Comparison of ENCODE assay signal across 27 cellular contexts in the genomic region with DNA sequence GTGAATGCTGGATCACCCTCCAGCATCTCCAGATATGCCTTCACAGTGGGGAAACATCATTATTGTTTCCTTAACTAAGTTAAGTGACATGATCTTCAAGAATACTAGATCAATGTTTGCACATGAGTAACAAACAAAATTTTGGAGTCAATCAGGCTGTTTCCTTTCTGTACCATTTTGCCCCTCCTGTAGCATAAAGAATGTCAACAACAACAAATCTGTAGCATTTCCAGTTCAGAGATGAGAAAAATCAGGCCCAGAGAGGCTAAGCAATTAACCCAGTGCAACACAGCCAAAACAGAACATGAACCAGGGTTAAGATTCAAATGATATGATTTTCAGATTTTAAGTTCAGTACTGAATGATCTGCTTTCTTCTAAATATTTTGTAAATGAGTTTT. TPM values are rescaled to one million over a fixed set of nuclear protein-coding genes. Genes with fewer than 3 reads are reported as not detected.
A peak's percentile ranks its signal among the peaks of the same experiment; 100 is the strongest.
DNase-seq lines count a peak whose midpoint lies in the region; ATAC-seq, FAIRE-seq and TF ChIP-seq lines count a peak whose summit lies in the region.
"Had no signal": no experiment of that assay in that cellular context is flagged by ENCODE, and none has a peak within 500 bp of the region (broad histone marks: within the 10 kb centered on the region; RNA-seq: fewer than 3 reads in every experiment).

No MANE protein-coding gene starts in this region.

- TF ChIP-seq EP300 in H1 (IDR thresholded peaks at IDR 0.05; ENCODE audit: borderline replicate concordance in 1 of 2, low read depth in 2 of 2, low read length in 2 of 2), result no peak

- H2AK5ac ChIP-seq in H1 (ENCODE audit: low read depth, low read length), result no peak overlapping the region

- H3K18ac ChIP-seq in H1 (ENCODE audit: extremely low read depth, low read length), result no peak overlapping the region

- H2BK5ac ChIP-seq in H1 (ENCODE audit: low read depth, low read length), result no peak overlapping the region

- H2BK15ac ChIP-seq in H1 (ENCODE audit: low read length), result no peak overlapping the region

- H2AFZ ChIP-seq in H1 (ENCODE audit: low read length), result no peak overlapping the region

- no peak for TF ChIP-seq POLR2A in H1 (IDR thresholded peaks at IDR 0.05; ENCODE audit: control extremely low read depth in 1 of 2, low read depth in 2 of 2, low read length in 2 of 2)

- no peak overlapping the region for H2BK12ac ChIP-seq in H1 (ENCODE audit: low read depth, low read length)

- no peak for TF ChIP-seq CTCF in 22Rv1 (IDR thresholded peaks at IDR 0.05)
- TF ChIP-seq CTCF in WERI-Rb-1 (IDR thresholded peaks at IDR 0.05; ENCODE audit: low read depth, low read length), result no peak
- TF ChIP-seq CTCF in H1 (IDR thresholded peaks at IDR 0.05; ENCODE audit: control extremely low read depth in 1 of 3, insufficient read depth in 1 of 3, low read depth in 1 of 3, low read length in 3 of 3), result no peak

- DNase-seq in WERI-Rb-1 (no peak), H1 (ENCODE audit: low read depth in 1 of 2, low spot score in 2 of 2) (no peak), NCI-H1048 (lab: John Stamatoyannopoulos, UW) (no peak), SW480 (ENCODE audit: low spot score) (no peak)
- DNase-seq: 8988T; ACHN; BE2C; C1 segment of cervical spinal cord; CD4-positive, alpha-beta memory T cell; CD4-positive, CD25-positive, alpha-beta regulatory T cell; CD8-positive, alpha-beta memory T cell; COR-L47; DMS 273 treated with DMSO at 0.1 percent for 48 hours; DMS153; DMS53; DMS79 treated with DMSO at 0.1 percent for 48 hours; GF-D8 had no signal

- H2BK120ac ChIP-seq in H1 (replicated peaks; ENCODE audit: low read depth, low read length), result no peak overlapping the region

- H3K9me3 ChIP-seq in WERI-Rb-1 (ENCODE audit: severe bottlenecking) (no peaks in the 10 kb centered on the region), H1 (ENCODE audit: insufficient read depth in 2 of 2, low read depth in 1 of 2, low read length in 1 of 2) (no peaks in the 10 kb centered on the region)
- H3K9me3 ChIP-seq: BE2C had no signal

- no peaks in the 10 kb centered on the region; the same call in 1 of the 2 replicates for H3K23me2 ChIP-seq in H1 (ENCODE audit: low read depth, low read length)

- no peak overlapping the region for H2BK20ac ChIP-seq in H1 (ENCODE audit: low read length)

- H3K4me2 ChIP-seq in H1 (ENCODE audit: insufficient read depth in 1 of 2, low read depth in 2 of 2, low read length in 2 of 2), result no peak overlapping the region
- H3K4me2 ChIP-seq: BLaER1 had no signal

- CTCF ChIA-PET in H1 (lab: Charles Lee; ENCODE audit: partially characterized antibody), result no interaction called here

- H3K27ac ChIP-seq in 22Rv1, result peak overlapping the region; percentile 85
- H3K27ac ChIP-seq in WERI-Rb-1, result peak overlapping the region; percentile 94
- no peak overlapping the region for H3K27ac ChIP-seq in H1 (ENCODE audit: low read depth, low read length)
- H3K27ac ChIP-seq: BLaER1 had no signal

- H3K36me3 ChIP-seq in WERI-Rb-1 (peaks cover 23% of the 10 kb centered on the region), H1 (ENCODE audit: control insufficient read depth in 2 of 4, insufficient read depth in 4 of 4, low read length in 3 of 4) (no peaks in the 10 kb centered on the region)
- H3K36me3 ChIP-seq: BE2C, BLaER1 had no signal

- H4K5ac ChIP-seq in H1 (ENCODE audit: insufficient read length, low read depth, low read length), result no peak overlapping the region

- H3K56ac ChIP-seq in H1 (replicated peaks; ENCODE audit: insufficient read length, low read depth, low read length), result no peak overlapping the region

- H4K20me1 ChIP-seq in H1 (replicated peaks in 1 of 2; ENCODE audit: control insufficient read depth in 1 of 2, insufficient read depth in 2 of 2, low read length in 2 of 2), result no peaks in the 10 kb centered on the region
- H4K20me1 ChIP-seq: BLaER1 had no signal

- POLR2A ChIA-PET in H1 (lab: Charles Lee; ENCODE audit: partially characterized antibody), result no interaction called here

- H3K79me2 ChIP-seq in H1 (ENCODE audit: control insufficient read depth in 1 of 2, insufficient read depth in 2 of 2, low read length in 2 of 2), result no peaks in the 10 kb centered on the region

- H3K9ac ChIP-seq in H1 (replicated peaks in 1 of 4; ENCODE audit: extremely low read depth in 1 of 4, low read depth in 3 of 4, low read length in 3 of 4), result no peak overlapping the region
- H3K9ac ChIP-seq: BLaER1 had no signal

- FAIRE-seq in H1 (lab: Jason Lieb, UNC), result no peak
- FAIRE-seq: A204.1, G401.6, GM12891, GM19239 had no signal

- H3K14ac ChIP-seq in H1 (ENCODE audit: insufficient read length), result no peak overlapping the region

- H3K23ac ChIP-seq in H1 (ENCODE audit: insufficient read length), result no peak overlapping the region

- no peak overlapping the region for H3K4ac ChIP-seq in H1 (replicated peaks; ENCODE audit: insufficient read length, low read depth, low read length)

- H3K27me3 ChIP-seq in WERI-Rb-1 (ENCODE audit: insufficient read depth, low read depth, severe bottlenecking) (no peaks in the 10 kb centered on the region), H1 (replicated peaks in 1 of 4; ENCODE audit: control insufficient read depth in 3 of 4, extremely low read depth in 1 of 4, insufficient read depth in 3 of 4, low read length in 3 of 4) (no peaks in the 10 kb centered on the region)
- H3K27me3 ChIP-seq: BE2C, BLaER1 had no signal

- ATAC-seq in HG03378 (IDR thresholded peaks at IDR 0.05; ENCODE audit: unreplicated experiment), result no peak

- H4K91ac ChIP-seq in H1 (replicated peaks; ENCODE audit: insufficient read length, low read length), result no peak overlapping the region

- TF ChIP-seq RAD21 in H1 (IDR thresholded peaks at IDR 0.05 in 1 of 2, conservative IDR thresholded peaks at IDR 0.05 in 1 of 2; ENCODE audit: low read depth in 2 of 2, low read length in 2 of 2), result no peak

- H3K79me1 ChIP-seq in H1 (ENCODE audit: low read depth, low read length), result no peaks in the 10 kb centered on the region

- H3K4me1 ChIP-seq in H1 (replicated peaks in 1 of 4; ENCODE audit: control insufficient read depth in 3 of 4, insufficient read depth in 4 of 4, low read length in 3 of 4), result peaks cover 7 to 23% (median 20%) of the 10 kb centered on the region in 4 experiments
- H3K4me1 ChIP-seq: BLaER1 had no signal

- H4K8ac ChIP-seq in H1 (ENCODE audit: extremely low read depth, insufficient read depth, low read length), result no peak overlapping the region

- no peak overlapping the region for H3K4me3 ChIP-seq in WERI-Rb-1 (ENCODE audit: low read depth, low read length)
- H3K4me3 ChIP-seq in H1 (ENCODE audit: extremely low read depth in 1 of 4, insufficient read depth in 2 of 4, low read depth in 3 of 4, low read length in 4 of 4), result no peak overlapping the region
- H3K4me3 ChIP-seq: BLaER1 had no signal

TF ChIP-seq in H1, 55 proteins besides CTCF, POLR2A, EP300 and RAD21:
- peak in 1 of 2 experiments; percentile 51; a peak in 1 of 4 replicates for TF ChIP-seq HDAC2 (IDR thresholded peaks at IDR 0.05; ENCODE audit: borderline replicate concordance in 1 of 2, low read depth in 2 of 2, low read length in 2 of 2)
- peak; percentile 75 for TF ChIP-seq KDM1A (IDR thresholded peaks at IDR 0.05; ENCODE audit: borderline replicate concordance, low read length)
- no peak for TF ChIP-seq SIRT6 (IDR thresholded peaks at IDR 0.05; ENCODE audit: low read length)
- no peak for TF ChIP-seq SIX5 (IDR thresholded peaks at IDR 0.05; ENCODE audit: low read depth, low read length)

RNA-seq across cellular contexts. Expression of a gene that starts 31.7 kb away (rescaled TPM):
- 1.1 TPM in 2 replicates for total RNA-seq in H1 (2021; fragmentation: NEBNext Ultra II Directional; extraction: Animal tissue kit (Norgen Biotek cat#: 25700))
- 0.35 and 0.53 TPM in 2 replicates for polyA plus RNA-seq in H1 (2011; rRNA removed)
- polyA plus RNA-seq in H1 (2011; cell fraction: cytosol; rRNA removed), result 0.32 TPM
- polyA plus RNA-seq in H1 (2011; cell fraction: nucleus; rRNA removed), result 0.87 TPM
- 0.83 to 1.2 TPM (median 1.1 TPM) in 4 replicates for polyA plus RNA-seq in H1 (2012, experiment 1 of 2)
- 0.46 TPM for polyA plus RNA-seq in H1 (2012, experiment 2 of 2)
- 1.6 TPM for polyA plus RNA-seq in H1 (2013, experiment 1 of 2)
- 1.8 TPM for polyA plus RNA-seq in H1 (2013, experiment 2 of 2)
- polyA minus RNA-seq in H1 (2011; rRNA and poly(A)+ RNA removed), result 0.57 and 0.85 TPM in 2 replicates
- 0.51 TPM for polyA minus RNA-seq in H1 (2011; cell fraction: cytosol; rRNA and poly(A)+ RNA removed)
- 1.1 TPM for polyA minus RNA-seq in H1 (2011; cell fraction: nucleus; rRNA and poly(A)+ RNA removed)
- total RNA-seq: A673; CD4-positive, alpha-beta memory T cell; CD4-positive, CD25-positive, alpha-beta regulatory T cell; CD8-positive, alpha-beta memory T cell had no signal
- polyA plus RNA-seq: AG04450; CD14-positive monocyte; CD4-positive, alpha-beta memory T cell; CD4-positive, CD25-positive, alpha-beta regulatory T cell; CD8-positive, alpha-beta memory T cell had no signal
